Comparison of ENCODE assay signal across 20 cellular contexts in genomic region chr10:80081026-80081425, GRCh38. TPM values are rescaled to one million over a fixed set of nuclear protein-coding genes. Genes with fewer than 3 reads are reported as not detected.
"Had no signal": no experiment of that assay in that cellular context is flagged by ENCODE, and none has a peak within 500 bp of the region (broad histone marks: within the 10 kb centered on the region; RNA-seq: fewer than 3 reads in every experiment).

No MANE protein-coding gene starts in this region.

- H3K4me3 ChIP-seq: heart left ventricle, ovary, right atrium auricular region, sigmoid colon, suprapubic skin, thyroid gland, upper lobe of right lung had no signal

- H3K27me3 ChIP-seq: heart left ventricle, ovary, right atrium auricular region, sigmoid colon, suprapubic skin, thyroid gland, upper lobe of right lung had no signal

- H3K9me3 ChIP-seq: heart left ventricle, ovary, right atrium auricular region, sigmoid colon, suprapubic skin, thyroid gland, upper lobe of right lung had no signal

- H3K9me3 Mint-ChIP-seq: dendritic cell treated with granulocyte-macrophage colony-stimulating factor and Interleukin-4, amounts not matched to agents 40 ng/mL and 50 ng/mL, for 4 days; effector memory CD8-positive, alpha-beta T cell; naive thymus-derived CD4-positive, alpha-beta T cell; nephron progenitor cell had no signal

- H3K27ac ChIP-seq: heart left ventricle, ovary, right atrium auricular region, sigmoid colon, thyroid gland, upper lobe of right lung had no signal

- H3K27ac Mint-ChIP-seq: dendritic cell treated with granulocyte-macrophage colony-stimulating factor and Interleukin-4, amounts not matched to agents 40 ng/mL and 50 ng/mL, for 4 days; nephron progenitor cell had no signal

- DNase-seq: cerebellar nuclear complex; effector memory CD8-positive, alpha-beta T cell; heart left ventricle; hippocampal formation; kidney glomerular epithelial cell; mammary epithelial cell; naive thymus-derived CD4-positive, alpha-beta T cell; nephron progenitor cell; ovary; sigmoid colon; stimulated activated CD4-positive, alpha-beta T cell treated with anti-CD3 and anti-CD28 coated beads, Interleukin-12 subunit alpha, Interleukin-12 subunit beta, amount 100 ng/mL, for 4 hours; stimulated activated naive CD4-positive, alpha-beta T cell treated with Interleukin-2 at 50 U/mL for 16 hours; upper lobe of right lung had no signal

- H3K4me3 Mint-ChIP-seq: dendritic cell treated with granulocyte-macrophage colony-stimulating factor and Interleukin-4, amounts not matched to agents 40 ng/mL and 50 ng/mL, for 4 days had no signal

- H3K36me3 ChIP-seq: ovary, thyroid gland had no signal

- ATAC-seq: effector memory CD8-positive, alpha-beta T cell; heart left ventricle; left lobe of liver; naive thymus-derived CD4-positive, alpha-beta T cell; upper lobe of right lung had no signal

- H3K27me3 Mint-ChIP-seq: dendritic cell treated with granulocyte-macrophage colony-stimulating factor and Interleukin-4, amounts not matched to agents 40 ng/mL and 50 ng/mL, for 4 days; effector memory CD8-positive, alpha-beta T cell; naive thymus-derived CD4-positive, alpha-beta T cell had no signal

RNA-seq across cellular contexts. Expression of gene PLAC9, which starts 51.5 kb away (rescaled TPM):
- total RNA-seq: epithelial cell of proximal tubule; mononuclear cell; naive thymus-derived CD4-positive, alpha-beta T cell had no signal
- polyA plus RNA-seq: naive thymus-derived CD4-positive, alpha-beta T cell had no signal
